Comparison of ENCODE assay signal across 8 cellular contexts in the genomic region with DNA sequence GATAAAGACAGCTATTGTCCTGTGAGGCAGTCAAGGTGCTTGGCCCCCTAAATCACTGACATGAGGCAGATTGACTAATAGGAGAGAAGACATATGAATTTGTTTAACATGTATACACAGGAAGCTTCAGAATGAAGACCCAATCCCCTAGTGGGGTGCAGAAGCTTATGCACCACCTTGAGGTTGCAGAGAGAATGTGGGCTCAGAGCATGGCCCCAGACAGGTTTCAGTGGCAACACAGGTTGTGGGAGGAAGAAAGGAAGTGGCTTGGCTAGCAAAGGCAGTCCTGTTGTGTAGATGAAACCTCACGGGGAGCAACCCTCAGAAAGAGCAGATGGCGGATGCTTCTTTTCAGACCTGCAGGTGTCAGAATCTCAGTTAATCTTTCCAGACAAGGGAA. TPM values are rescaled to one million over a fixed set of nuclear protein-coding genes. Genes with fewer than 3 reads are reported as not detected.
DNase-seq lines count a peak whose midpoint lies in the region; ATAC-seq, FAIRE-seq and TF ChIP-seq lines count a peak whose summit lies in the region.

No MANE protein-coding gene starts in this region.

- peak; percentile 99 for ATAC-seq in GM21786 (IDR thresholded peaks at IDR 0.05; ENCODE audit: unreplicated experiment)
- ATAC-seq in gastrocnemius medialis = no peak

- H3K27ac ChIP-seq in gastrocnemius medialis = no peak overlapping the region

- H3K36me3 ChIP-seq in HAP-1 (replicated peaks) (no peaks in the 10 kb centered on the region), gastrocnemius medialis (no peaks in the 10 kb centered on the region)

- peak overlapping the region; percentile 54 for H3K27ac Mint-ChIP-seq in activated T-helper 2 cell treated with anti-CD3 and anti-CD28 coated beads, Interferon-gamma antibody, Interleukin-2, Interleukin-4, amounts not matched to agents 10 μg/mL and 5 μg/mL and 100 μg/mL, durations not matched to agents 14 hours and 24 hours and 36 hours

- H3K4me1 ChIP-seq in HAP-1 = peaks cover 12% of the 10 kb centered on the region
- H3K4me1 ChIP-seq in gastrocnemius medialis = no peaks in the 10 kb centered on the region

- DNase-seq in GM12891 (ENCODE audit: insufficient read length, low spot score) (peak; percentile 56), NCI-H146 treated with DMSO at 0.1 percent for 48 hours (lab: John Stamatoyannopoulos, UW; ENCODE audit: unreplicated experiment) (peak; percentile 23), HAP-1 (ENCODE audit: low spot score in 2 of 2) (no peak), KBM-7 (no peak), gastrocnemius medialis (no peak)
- DNase-seq in activated T-helper 2 cell treated with anti-CD3 and anti-CD28 coated beads, Interferon-gamma antibody, Interleukin-2, Interleukin-4, amounts not matched to agents 10 μg/mL and 5 μg/mL and 100 μg/mL, durations not matched to agents 14 hours and 24 hours and 36 hours (ENCODE audit: low spot score) = peak; percentile 73
- peak in 2 of 3 experiments; percentile 5 to 23 for DNase-seq in stimulated activated CD4-positive, alpha-beta T cell treated with anti-CD3 and anti-CD28 coated beads, TNF-alpha, amount 100 ng/mL, for 4 hours (ENCODE audit: low read depth in 3 of 3)

- peaks cover 26% of the 10 kb centered on the region for H3K27me3 Mint-ChIP-seq in activated T-helper 2 cell treated with anti-CD3 and anti-CD28 coated beads, Interferon-gamma antibody, Interleukin-2, Interleukin-4, amounts not matched to agents 10 μg/mL and 5 μg/mL and 100 μg/mL, durations not matched to agents 14 hours and 24 hours and 36 hours (ENCODE audit: low read depth)

- FAIRE-seq in GM12891 (lab: Jason Lieb, UNC) = peak; percentile 96

- TF ChIP-seq POLR2A in GM12891 (IDR thresholded peaks at IDR 0.05; ENCODE audit: low read depth, low read length) = no peak
- no peak for TF ChIP-seq POLR2A in gastrocnemius medialis (IDR thresholded peaks at IDR 0.05)

- peaks cover 26% of the 10 kb centered on the region for H3K4me1 Mint-ChIP-seq in activated T-helper 2 cell treated with anti-CD3 and anti-CD28 coated beads, Interferon-gamma antibody, Interleukin-2, Interleukin-4, amounts not matched to agents 10 μg/mL and 5 μg/mL and 100 μg/mL, durations not matched to agents 14 hours and 24 hours and 36 hours (ENCODE audit: low read depth)

- H3K9me3 ChIP-seq in HAP-1 (no peaks in the 10 kb centered on the region), gastrocnemius medialis (no peaks in the 10 kb centered on the region)

- no peak overlapping the region for H3K4me3 ChIP-seq in HAP-1
- H3K4me3 ChIP-seq in gastrocnemius medialis = no peak overlapping the region

- no peaks in the 10 kb centered on the region for H3K9me3 Mint-ChIP-seq in activated T-helper 2 cell treated with anti-CD3 and anti-CD28 coated beads, Interferon-gamma antibody, Interleukin-2, Interleukin-4, amounts not matched to agents 10 μg/mL and 5 μg/mL and 100 μg/mL, durations not matched to agents 14 hours and 24 hours and 36 hours

- in situ Hi-C loops in HAP-1 (cut with MboI; ENCODE audit: low sequenced_read_pairs) = no loop called here
- in situ Hi-C loops in KBM-7 (cut with MboI; ENCODE audit: low pct_unique_long_range_greater_than_20kb, low sequenced_read_pairs) = no loop called here
- in situ Hi-C loops in gastrocnemius medialis (cut with MboI; ENCODE audit: low sequenced_read_pairs in 4 of 4) = no loop called here

- H3K36me3 Mint-ChIP-seq in activated T-helper 2 cell treated with anti-CD3 and anti-CD28 coated beads, Interferon-gamma antibody, Interleukin-2, Interleukin-4, amounts not matched to agents 10 μg/mL and 5 μg/mL and 100 μg/mL, durations not matched to agents 14 hours and 24 hours and 36 hours (ENCODE audit: low read depth) = no peaks in the 10 kb centered on the region

- no peak overlapping the region for H3K4me3 Mint-ChIP-seq in activated T-helper 2 cell treated with anti-CD3 and anti-CD28 coated beads, Interferon-gamma antibody, Interleukin-2, Interleukin-4, amounts not matched to agents 10 μg/mL and 5 μg/mL and 100 μg/mL, durations not matched to agents 14 hours and 24 hours and 36 hours (ENCODE audit: low read depth)

- intact Hi-C loops in activated T-helper 2 cell treated with anti-CD3 and anti-CD28 coated beads, Interferon-gamma antibody, Interleukin-2, Interleukin-4, amounts not matched to agents 10 μg/mL and 5 μg/mL and 100 μg/mL, durations not matched to agents 14 hours and 24 hours and 36 hours (cut with micrococcal nuclease) = no loop called here
- intact Hi-C loops in gastrocnemius medialis (cut with DNase I; ENCODE audit: low total_unique reads) = no loop called here

- no peak for TF ChIP-seq CTCF in gastrocnemius medialis (IDR thresholded peaks at IDR 0.05 in 4 of 5, conservative IDR thresholded peaks at IDR 0.05 in 1 of 5)

- H3K27me3 ChIP-seq in HAP-1 (ENCODE audit: low read depth) = peaks cover 7% of the 10 kb centered on the region
- no peaks in the 10 kb centered on the region for H3K27me3 ChIP-seq in gastrocnemius medialis

TF ChIP-seq in GM12891, 5 proteins besides CTCF, POLR2A, EP300 and RAD21:
- peak; percentile 49; the same call in 1 of the 2 replicates for TF ChIP-seq POU2F2 (IDR thresholded peaks at IDR 0.05; ENCODE audit: low read depth, low read length)
- TF ChIP-seq POLR2AphosphoS5 (IDR thresholded peaks at IDR 0.05; ENCODE audit: low read depth, low read length) = no peak
- TF ChIP-seq SPI1 (IDR thresholded peaks at IDR 0.05; ENCODE audit: low read depth, low read length) = peak; percentile 85
- no peak for TF ChIP-seq TAF1 (IDR thresholded peaks at IDR 0.05; ENCODE audit: low read depth, low read length)

RNA-seq across cellular contexts. Expression of a gene that starts 37.0 kb away (rescaled TPM):
- polyA plus RNA-seq in GM12891 (2012; ENCODE audit: low read depth, missing spikeins) = 145 TPM
- total RNA-seq in activated T-helper 2 cell treated with anti-CD3 and anti-CD28 coated beads, Interferon-gamma antibody, Interleukin-2, Interleukin-4, amounts not matched to agents 10 μg/mL and 5 μg/mL and 100 μg/mL, durations not matched to agents 14 hours and 24 hours and 36 hours = 194 and 197 TPM in 2 replicates
- 100 to 1,000 TPM in 2 of 4 donors, 10 to 100 TPM in 2; 63.8 to 117 (median 99.7) TPM for total RNA-seq in gastrocnemius medialis

Comparison
In these comparisons a context has a peak if more than half of its experiments do, and no peak if none do; other contexts are left out.
1. DNase-seq: peak in GM12891 (single experiment), NCI-H146 treated with DMSO at 0.1 percent for 48 hours (single experiment), activated T-helper 2 cell treated with anti-CD3 and anti-CD28 coated beads, Interferon-gamma antibody, Interleukin-2, Interleukin-4, amounts not matched to agents 10 μg/mL and 5 μg/mL and 100 μg/mL, durations not matched to agents 14 hours and 24 hours and 36 hours (single experiment) and stimulated activated CD4-positive, alpha-beta T cell treated with anti-CD3 and anti-CD28 coated beads, TNF-alpha, amount 100 ng/mL, for 4 hours (2 of 3); none in HAP-1 (0 of 2), KBM-7 (single experiment) and gastrocnemius medialis (0 of 2).